ENCODE assay signal across 15 cellular contexts in the genomic region with DNA sequence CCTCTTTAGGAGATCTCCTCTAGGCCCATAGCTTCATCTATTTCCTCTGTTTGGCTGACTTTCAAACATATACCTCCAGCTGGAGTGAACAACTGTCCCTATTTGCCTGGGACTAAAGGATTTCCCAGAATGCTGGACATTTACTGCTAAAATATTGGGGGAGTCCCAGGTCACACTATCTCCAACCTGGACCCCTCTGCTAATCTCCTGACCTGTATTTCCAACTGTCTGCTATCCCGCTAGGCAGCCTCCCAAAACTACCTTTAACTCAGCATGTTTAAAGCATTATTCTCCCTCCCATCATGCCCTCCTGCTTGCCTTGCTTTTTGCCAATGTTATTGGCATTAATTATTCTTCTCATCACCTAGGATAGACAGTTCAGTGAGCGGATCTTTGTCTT.
DNase-seq lines count a peak whose midpoint lies in the region; ATAC-seq and TF ChIP-seq lines count a peak whose summit lies in the region.
"Had no signal": no experiment of that assay in that cellular context is flagged by ENCODE, and none has a peak within 500 bp of the region (broad histone marks: within the 10 kb centered on the region; RNA-seq: fewer than 3 reads in every experiment).

No MANE protein-coding gene starts in this region.

- H3K4me3 ChIP-seq in right atrium auricular region, result no peak overlapping the region
- no peak overlapping the region for H3K4me3 ChIP-seq in vagina

- no peaks in the 10 kb centered on the region for H3K36me3 ChIP-seq in right atrium auricular region
- H3K36me3 ChIP-seq in vagina, result no peaks in the 10 kb centered on the region

- H3K36me3 Mint-ChIP-seq in effector memory CD8-positive, alpha-beta T cell (ENCODE audit: insufficient read depth), result peaks cover 2% of the 10 kb centered on the region
- H3K36me3 Mint-ChIP-seq in progenitor cell of endocrine pancreas (ENCODE audit: insufficient read depth), result no peaks in the 10 kb centered on the region

- TF ChIP-seq POLR2A in vagina (IDR thresholded peaks at IDR 0.05), result no peak

- peak overlapping the region; percentile 50 to 74 for H3K27ac ChIP-seq in right atrium auricular region
- peak overlapping the region; percentile 82 for H3K27ac ChIP-seq in vagina

- H3K27me3 ChIP-seq in right atrium auricular region (no peaks in the 10 kb centered on the region), vagina (no peaks in the 10 kb centered on the region)

- H3K4me1 Mint-ChIP-seq in effector memory CD8-positive, alpha-beta T cell (ENCODE audit: low read depth in 2 of 2), result peaks cover 10 to 25% of the 10 kb centered on the region in 2 donors
- no peaks in the 10 kb centered on the region for H3K4me1 Mint-ChIP-seq in progenitor cell of endocrine pancreas (ENCODE audit: low read depth)

- intact Hi-C loops in cardiac septum (cut with DNase I) (no loop called here), vagina (cut with DNase I) (no loop called here)

- ATAC-seq in effector memory CD8-positive, alpha-beta T cell (replicated peaks), result no peak
- no peak for ATAC-seq in GM19452 (IDR thresholded peaks at IDR 0.05; ENCODE audit: unreplicated experiment)

- H3K27ac Mint-ChIP-seq in effector memory CD8-positive, alpha-beta T cell, result peak overlapping the region; percentile 4 to 56
- H3K27ac Mint-ChIP-seq in progenitor cell of endocrine pancreas, result peak overlapping the region; percentile 30

- no peaks in the 10 kb centered on the region for H3K9me3 Mint-ChIP-seq in effector memory CD8-positive, alpha-beta T cell
- H3K9me3 Mint-ChIP-seq in progenitor cell of endocrine pancreas (ENCODE audit: low read depth), result no peaks in the 10 kb centered on the region

- TF ChIP-seq CTCF in right atrium auricular region (IDR thresholded peaks at IDR 0.05) (no peak), progenitor cell of endocrine pancreas (IDR thresholded peaks at IDR 0.05; ENCODE audit: unreplicated experiment) (no peak), vagina (IDR thresholded peaks at IDR 0.05) (no peak)

- DNase-seq in right atrium auricular region (ENCODE audit: low spot score) (no peak), cardiac septum (ENCODE audit: low spot score) (no peak), progenitor cell of endocrine pancreas (ENCODE audit: low spot score, unreplicated experiment) (no peak), vagina (ENCODE audit: extremely low spot score in 2 of 2) (no peak), NCI-H1436 treated with DMSO at 0.1 percent for 48 hours (lab: John Stamatoyannopoulos, UW) (no peak)
- DNase-seq in effector memory CD8-positive, alpha-beta T cell, result no peak
- no peak for DNase-seq in NK-92 treated with Interleukin-12 subunit alpha and Interleukin-12 subunit beta, amount 100 ng/mL, for 24 hours (lab: John Stamatoyannopoulos, UW)
- DNase-seq: H7, hypothalamus, mesendoderm, NCI-H1092, NCI-H526, SHP77 treated with DMSO at 0.1 percent for 48 hours, small intestine had no signal

- no peak overlapping the region for H3K4me3 Mint-ChIP-seq in effector memory CD8-positive, alpha-beta T cell
- no peak overlapping the region for H3K4me3 Mint-ChIP-seq in progenitor cell of endocrine pancreas (ENCODE audit: low read depth)

- H3K4me1 ChIP-seq in right atrium auricular region (peaks cover 0 to 48% of the 10 kb centered on the region in 2 donors), vagina (peaks cover 48% of the 10 kb centered on the region)

- no peaks in the 10 kb centered on the region for H3K27me3 Mint-ChIP-seq in effector memory CD8-positive, alpha-beta T cell
- no peaks in the 10 kb centered on the region for H3K27me3 Mint-ChIP-seq in progenitor cell of endocrine pancreas

- no peaks in the 10 kb centered on the region for H3K9me3 ChIP-seq in right atrium auricular region
- H3K9me3 ChIP-seq in vagina, result no peaks in the 10 kb centered on the region
